In the genomic region with DNA sequence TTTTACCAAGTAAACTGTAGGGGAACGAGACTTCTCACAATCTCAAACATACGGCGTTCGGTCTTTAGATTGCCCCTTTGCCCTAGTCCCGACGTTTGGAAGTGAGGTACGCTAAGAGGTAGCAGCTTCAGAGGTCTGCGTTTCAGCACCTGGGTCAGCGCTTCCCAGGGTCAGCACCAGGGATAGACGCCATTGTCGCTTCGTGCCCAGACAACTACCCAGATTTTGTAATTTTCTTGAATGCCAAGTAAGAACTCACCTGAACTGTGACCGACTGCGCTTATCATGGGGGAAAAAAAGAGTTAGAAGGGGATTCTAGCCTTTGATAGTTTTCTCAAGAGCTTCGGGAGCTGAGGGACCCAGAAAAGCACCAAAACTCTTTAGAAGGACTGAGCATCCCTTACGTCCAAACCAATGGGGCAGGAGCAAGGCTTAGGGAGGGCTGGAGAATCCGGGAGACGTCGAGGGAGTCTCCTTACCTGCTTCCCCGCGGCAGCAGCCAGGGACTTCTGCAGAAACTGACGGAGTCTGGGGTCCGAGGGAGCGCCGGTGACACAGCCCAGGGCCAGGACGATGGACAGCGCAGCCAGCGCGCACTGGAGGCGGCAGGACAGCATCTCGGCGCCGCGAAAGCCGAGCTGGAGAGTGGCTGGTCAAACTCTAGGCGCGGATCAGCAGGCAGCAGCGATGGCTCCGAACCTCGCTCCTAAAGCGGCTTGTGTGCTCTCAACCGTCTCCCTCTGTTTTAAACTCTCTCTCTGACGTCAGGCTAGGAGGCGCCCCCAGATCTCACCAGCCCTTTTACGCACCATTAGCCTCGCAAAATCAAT, we compare ENCODE assay signal across 8 cellular contexts. TPM values are rescaled to one million over a fixed set of nuclear protein-coding genes. Genes with fewer than 3 reads are reported as not detected.
DNase-seq lines count a peak whose midpoint lies in the region; TF ChIP-seq lines count a peak whose summit lies in the region.

A gene (minus strand): TSS at position 720 of the 830 bp plus-strand sequence. CDS start 103 bp downstream, at position 617.

- H3K36me3 Mint-ChIP-seq in HFFc6 (ENCODE audit: low read depth) = no peaks in the 10 kb centered on the region
- H3K36me3 Mint-ChIP-seq in chondrocyte (ENCODE audit: low read depth) = no peaks in the 10 kb centered on the region

- H3K9ac ChIP-seq in neuronal stem cell (ENCODE audit: low read depth, low read length, poor library complexity) = no peak within 1 kb of the TSS

- H3K27me3 Mint-ChIP-seq in HFFc6 (ENCODE audit: insufficient read depth) (peaks cover 16% of the 10 kb centered on the region), chondrocyte (ENCODE audit: low read depth) (peaks cover 65% of the 10 kb centered on the region)

- H3K4me1 ChIP-seq in esophagus muscularis mucosa = no peaks in the 10 kb centered on the region
- peaks cover 0 to 4% of the 10 kb centered on the region in 2 donors for H3K4me1 ChIP-seq in neuronal stem cell (ENCODE audit: control insufficient read depth in 2 of 2, insufficient read depth in 1 of 2, low read depth in 1 of 2, low read length in 2 of 2)

- H3K4me3 ChIP-seq in esophagus muscularis mucosa (no peak within 1 kb of the TSS), neuronal stem cell (ENCODE audit: low read length in 2 of 2) (no peak within 1 kb of the TSS)

- no peaks in the 10 kb centered on the region for H3K9me3 Mint-ChIP-seq in HFFc6
- H3K9me3 Mint-ChIP-seq in chondrocyte (ENCODE audit: low read depth) = no peaks in the 10 kb centered on the region

- TF ChIP-seq POLR2A in esophagus muscularis mucosa (IDR thresholded peaks at IDR 0.05; ENCODE audit: low read depth) = no peak

- H3K4ac ChIP-seq in neuronal stem cell (ENCODE audit: low read length) = no peak within 1 kb of the TSS

- H3K27me3 ChIP-seq in esophagus muscularis mucosa (peaks cover 0 to 63% (median 8%) of the 10 kb centered on the region in 4 donors), neuronal stem cell (ENCODE audit: control insufficient read depth in 3 of 3, insufficient read depth in 3 of 3, low read depth in 1 of 3, low read length in 3 of 3) (peaks cover 0 to 38% (median 6%) of the 10 kb centered on the region in 3 experiments)

- no peak for TF ChIP-seq EP300 in esophagus muscularis mucosa (IDR thresholded peaks at IDR 0.05)

- intact Hi-C loops in esophagus muscularis mucosa (cut with DNase I) = no loop called here

- no peak within 1 kb of the TSS for H2BK120ac ChIP-seq in neuronal stem cell (ENCODE audit: low read depth, low read length)

- no peaks in the 10 kb centered on the region for H3K79me1 ChIP-seq in neuronal stem cell (ENCODE audit: low read depth, low read length)

- no peak within 1 kb of the TSS for H2BK15ac ChIP-seq in neuronal stem cell (ENCODE audit: low read length)

- H3K4me3 Mint-ChIP-seq in HFFc6 (no peak within 1 kb of the TSS), chondrocyte (ENCODE audit: unreplicated experiment) (no peak within 1 kb of the TSS)

- peak within 1 kb of the TSS; percentile 8 for H2AFZ ChIP-seq in neuronal stem cell (ENCODE audit: low read length)

- H3K36me3 ChIP-seq in esophagus muscularis mucosa (no peaks in the 10 kb centered on the region), neuronal stem cell (replicated peaks in 1 of 2; ENCODE audit: control insufficient read depth in 2 of 2, insufficient read depth in 2 of 2, low read length in 2 of 2) (no peaks in the 10 kb centered on the region)

- H3K4me1 Mint-ChIP-seq in HFFc6 (ENCODE audit: low read depth) (peaks cover 24% of the 10 kb centered on the region), chondrocyte (ENCODE audit: low read depth) (peaks cover 10% of the 10 kb centered on the region)

- WGBS in esophagus muscularis mucosa = 5% methylated on average over 33 of the region's 46 CpGs
- no CpG with 5 or more reads among the region's 46 CpGs for WGBS in neuronal stem cell (ENCODE audit: extremely low coverage in 2 of 2, insufficient read length in 2 of 2, insufficient replicate concordance in 1 of 2), 2 donors

- H3K23ac ChIP-seq in neuronal stem cell (ENCODE audit: low read depth, low read length, poor library complexity) = no peak within 1 kb of the TSS

- H3K14ac ChIP-seq in neuronal stem cell (ENCODE audit: low read length) = no peak within 1 kb of the TSS

- H3K4me2 ChIP-seq in neuronal stem cell (ENCODE audit: insufficient read depth, low read length, poor library complexity, severe bottlenecking) = peak within 1 kb of the TSS; percentile 45

- H4K8ac ChIP-seq in neuronal stem cell (ENCODE audit: low read depth, low read length) = no peak within 1 kb of the TSS

- DNase-seq in GM03348 (ENCODE audit: low spot score) (peak; percentile 51), OCI-M2 (lab: John Stamatoyannopoulos, UW; ENCODE audit: unreplicated experiment) (peak; percentile 1), esophagus muscularis mucosa (ENCODE audit: extremely low spot score) (peak; percentile 53), neuronal stem cell (ENCODE audit: low spot score) (peak; percentile 82), HFFc6 (no peak), chondrocyte (ENCODE audit: low spot score) (no peak), NCI-H128 (lab: John Stamatoyannopoulos, UW; ENCODE audit: unreplicated experiment) (no peak), globus pallidus (ENCODE audit: low spot score) (no peak)

- H3K27ac ChIP-seq in esophagus muscularis mucosa (replicated peaks in 1 of 4) = no peak within 1 kb of the TSS
- H3K27ac ChIP-seq in neuronal stem cell (replicated peaks; ENCODE audit: low read length) = no peak within 1 kb of the TSS

- H3K18ac ChIP-seq in neuronal stem cell (ENCODE audit: low read length) = no peak within 1 kb of the TSS

- H4K91ac ChIP-seq in neuronal stem cell (ENCODE audit: low read depth, low read length, poor library complexity) = no peak within 1 kb of the TSS

- no peaks in the 10 kb centered on the region for H3K9me3 ChIP-seq in esophagus muscularis mucosa
- H3K9me3 ChIP-seq in neuronal stem cell (replicated peaks in 1 of 2; ENCODE audit: control insufficient read depth in 2 of 2, insufficient read depth in 1 of 2, low read depth in 1 of 2, low read length in 2 of 2) = no peaks in the 10 kb centered on the region

- no peak within 1 kb of the TSS for H2BK5ac ChIP-seq in neuronal stem cell (ENCODE audit: low read length)

- H2AK5ac ChIP-seq in neuronal stem cell (ENCODE audit: low read depth, low read length) = no peak within 1 kb of the TSS

- H3K27ac Mint-ChIP-seq in HFFc6 (no peak within 1 kb of the TSS), chondrocyte (ENCODE audit: unreplicated experiment) (no peak within 1 kb of the TSS)

- TF ChIP-seq CTCF in esophagus muscularis mucosa (IDR thresholded peaks at IDR 0.05) = no peak
- TF ChIP-seq CTCF in HFFc6 (IDR thresholded peaks at IDR 0.05) = no peak
- TF ChIP-seq CTCF in chondrocyte (IDR thresholded peaks at IDR 0.05) = no peak

- H2BK12ac ChIP-seq in neuronal stem cell (ENCODE audit: low read length) = no peak within 1 kb of the TSS

RNA-seq across cellular contexts. Expression of the gene that starts here (rescaled TPM):
- total RNA-seq in esophagus muscularis mucosa (1 to 10 TPM in 2 of 4 donors, not detected in 2; 1.8 to 2.0 TPM), chondrocyte (not detected in 3 replicates)
- polyA plus RNA-seq in neuronal stem cell (2013, experiment 1 of 2) = 0.07 TPM
- polyA plus RNA-seq in neuronal stem cell (2013, experiment 2 of 2) = not detected
- total RNA-seq in HFFc6 (2021; fragmentation: NEBNext Ultra II Directional; extraction: Animal tissue kit (Norgen Biotek cat#: 25700)) = not detected

Comparison
In these comparisons a context has a peak if more than half of its experiments do, and no peak if none do; other contexts are left out.
1. DNase-seq: peak in GM03348 (single experiment), OCI-M2 (single experiment), esophagus muscularis mucosa (single experiment) and neuronal stem cell (single experiment); none in HFFc6 (single experiment), chondrocyte (single experiment), NCI-H128 (single experiment) and globus pallidus (single experiment).